8 cellular contexts compared by ENCODE assay signal in genomic region chr6:85641522-85641915, GRCh38. TPM values are rescaled to one million over a fixed set of nuclear protein-coding genes. Genes with fewer than 3 reads are reported as not detected.
DNase-seq lines count a peak whose midpoint lies in the region; ATAC-seq and TF ChIP-seq lines count a peak whose summit lies in the region.

No MANE protein-coding gene starts in this region.

- peak overlapping the region; percentile 96 to 99 (median 97) for H3K27ac Mint-ChIP-seq in CD4-positive, CD25-positive, alpha-beta regulatory T cell

- TF ChIP-seq EP300 in tibial nerve (IDR thresholded peaks at IDR 0.05) = no peak

- H3K4me1 ChIP-seq in CD4-positive, CD25-positive, alpha-beta regulatory T cell (ENCODE audit: control insufficient read depth, insufficient read depth, low read length, poor library complexity, severe bottlenecking) = peaks cover 48% of the 10 kb centered on the region
- peaks cover 0 to 64% (median 23%) of the 10 kb centered on the region in 4 donors for H3K4me1 ChIP-seq in tibial nerve

- H3K36me3 Mint-ChIP-seq in CD4-positive, CD25-positive, alpha-beta regulatory T cell = peaks cover 40% of the 10 kb centered on the region

- peak overlapping the region; percentile 92 for H3K4me3 ChIP-seq in CD4-positive, CD25-positive, alpha-beta regulatory T cell (ENCODE audit: low read depth, low read length)
- H3K4me3 ChIP-seq in Jurkat, Clone E6-1 (ENCODE audit: low read length) = peak overlapping the region; percentile 98
- peak overlapping the region; percentile 71 for H3K4me3 ChIP-seq in astrocyte of the spinal cord (ENCODE audit: low read depth, low read length)
- peak overlapping the region; percentile 95 for H3K4me3 ChIP-seq in lower leg skin (ENCODE audit: low read depth, poor library complexity, severe bottlenecking)
- peak overlapping the region; percentile 93 to 99 (median 96) for H3K4me3 ChIP-seq in tibial nerve

- H3K27me3 ChIP-seq in CD4-positive, CD25-positive, alpha-beta regulatory T cell (ENCODE audit: control insufficient read depth, insufficient read depth, low read length) = no peaks in the 10 kb centered on the region
- no peaks in the 10 kb centered on the region for H3K27me3 ChIP-seq in tibial nerve

- in situ Hi-C loops in astrocyte of the spinal cord (cut with HindIII; ENCODE audit: low sequenced_read_pairs) = no loop called here

- WGBS in lower leg skin, 2 donors = 1% methylated on average over 14 of the region's 14 CpGs
- 0% methylated on average over 14 of the region's 14 CpGs for whole genome bisulfite sequencing in tibial nerve, 2 donors

- H3K4me3 Mint-ChIP-seq in CD4-positive, CD25-positive, alpha-beta regulatory T cell = peak overlapping the region; percentile 89 to 98 (median 94)

- peaks cover 6% of the 10 kb centered on the region for H3K27me3 Mint-ChIP-seq in CD4-positive, CD25-positive, alpha-beta regulatory T cell

- H3K36me3 ChIP-seq in CD4-positive, CD25-positive, alpha-beta regulatory T cell (ENCODE audit: control insufficient read depth, insufficient read depth, low read length) = peaks cover 31% of the 10 kb centered on the region
- peaks cover 0 to 34% (median 5%) of the 10 kb centered on the region in 3 donors for H3K36me3 ChIP-seq in tibial nerve

- TF ChIP-seq CTCF in astrocyte of the spinal cord (IDR thresholded peaks at IDR 0.05; ENCODE audit: low read depth, low read length) (no peak), lower leg skin (IDR thresholded peaks at IDR 0.05) (no peak), tibial nerve (IDR thresholded peaks at IDR 0.05) (no peak)

- no peak for TF ChIP-seq POLR2A in lower leg skin (IDR thresholded peaks at IDR 0.05)
- no peak for TF ChIP-seq POLR2A in tibial nerve (IDR thresholded peaks at IDR 0.05)

- ATAC-seq in CD4-positive, CD25-positive, alpha-beta regulatory T cell (ENCODE audit: low read depth in 2 of 2) = no peak
- ATAC-seq in activated CD4-positive, CD25-positive, alpha-beta regulatory T cell treated with anti-CD3 and anti-CD28 coated beads, Interleukin-2, amount 50 U/mL, for 24 hours = no peak
- no peak for ATAC-seq in HG03378 (IDR thresholded peaks at IDR 0.05; ENCODE audit: unreplicated experiment)

- peaks cover 0 to 6% (median 0%) of the 10 kb centered on the region in 7 donors for H3K9me3 Mint-ChIP-seq in CD4-positive, CD25-positive, alpha-beta regulatory T cell

- intact Hi-C loops in lower leg skin (cut with DNase I; ENCODE audit: low total_unique reads) = no loop called here

- H3K4me1 Mint-ChIP-seq in CD4-positive, CD25-positive, alpha-beta regulatory T cell = peaks cover 44 to 72% (median 58%) of the 10 kb centered on the region in 4 donors

- no peaks in the 10 kb centered on the region for H3K9me3 ChIP-seq in CD4-positive, CD25-positive, alpha-beta regulatory T cell (ENCODE audit: control insufficient read depth in 2 of 2, low read length in 2 of 2)
- H3K9me3 ChIP-seq in tibial nerve = no peaks in the 10 kb centered on the region

- no peak for DNase-seq in CD4-positive, CD25-positive, alpha-beta regulatory T cell
- no peak for DNase-seq in Jurkat, Clone E6-1 (ENCODE audit: low read depth, low spot score)
- DNase-seq in astrocyte of the spinal cord (ENCODE audit: low read depth, low spot score) = no peak
- peak in 1 of 2 donors; percentile 21 for DNase-seq in lower leg skin (ENCODE audit: low spot score in 2 of 2)
- no peak for DNase-seq in tibial nerve (ENCODE audit: low spot score in 2 of 2)
- no peak for DNase-seq in NCI-H128 (lab: John Stamatoyannopoulos, UW; ENCODE audit: unreplicated experiment)

- H3K27ac ChIP-seq in CD4-positive, CD25-positive, alpha-beta regulatory T cell (ENCODE audit: insufficient read depth, low read length, poor library complexity, severe bottlenecking) = peak overlapping the region; percentile 99
- peak overlapping the region; percentile 90 to 99 (median 98) for H3K27ac ChIP-seq in tibial nerve

RNA-seq across cellular contexts. Expression of gene SYNCRIP, which starts 1.2 kb away (rescaled TPM):
- total RNA-seq in CD4-positive, CD25-positive, alpha-beta regulatory T cell = 82.3 TPM
- 10 to 100 TPM; 56.4 to 76.5 (median 71.0) TPM for polyA plus RNA-seq in CD4-positive, CD25-positive, alpha-beta regulatory T cell
- 86.6 TPM for polyA plus RNA-seq in Jurkat, Clone E6-1 (2012; ENCODE audit: insufficient read depth, insufficient read length)
- total RNA-seq in lower leg skin (10 to 100 TPM; 49.4 to 56.3 (median 50.6) TPM), tibial nerve (10 to 100 TPM; 51.5 to 64.7 (median 53.2) TPM)

RNA-seq across cellular contexts. Expression of gene SNX14, which starts 47.9 kb away (rescaled TPM):
- 46.1 TPM for total RNA-seq in CD4-positive, CD25-positive, alpha-beta regulatory T cell
- polyA plus RNA-seq in CD4-positive, CD25-positive, alpha-beta regulatory T cell = 10 to 100 TPM; 50.4 to 63.2 (median 52.3) TPM
- 39.8 TPM for polyA plus RNA-seq in Jurkat, Clone E6-1 (2012; ENCODE audit: insufficient read depth, insufficient read length)
- total RNA-seq in lower leg skin (10 to 100 TPM; 38.3 to 75.3 (median 56.6) TPM), tibial nerve (10 to 100 TPM; 50.8 to 97.3 (median 76.9) TPM)
